In genomic region chr2:102355526-102356380, GRCh38 we compare ENCODE assay signal across 8 cellular contexts. TPM values are rescaled to one million over a fixed set of nuclear protein-coding genes. Genes with fewer than 3 reads are reported as not detected.
A peak's percentile ranks its signal among the peaks of the same experiment; 100 is the strongest.
DNase-seq lines count a peak whose midpoint lies in the region; ATAC-seq, FAIRE-seq and TF ChIP-seq lines count a peak whose summit lies in the region.

TSS of gene IL18R1 (plus strand) at chr2:102355796. CDS start at chr2:102362661, 6,865 bp downstream.

- H3K9me3 ChIP-seq in KOPT-K1 (ENCODE audit: insufficient read depth, low read length, poor library complexity, severe bottlenecking), result no peaks in the 10 kb centered on the region
- H3K9me3 ChIP-seq in astrocyte (ENCODE audit: insufficient read depth, low read depth, low read length), result no peaks in the 10 kb centered on the region
- H3K9me3 ChIP-seq in sigmoid colon, result no peaks in the 10 kb centered on the region

- WGBS in sigmoid colon, 2 donors, result 1% methylated on average over 69 of the region's 69 CpGs

- TF ChIP-seq POLR2A in sigmoid colon (IDR thresholded peaks at IDR 0.05), result no peak

- intact Hi-C loops in T-helper 2 cell treated with Interferon-gamma antibody and Interleukin-4, amounts not matched to agents 100 ng/mL and 5 ng/mL, for 36 hours (cut with micrococcal nuclease), result loop anchor here (1.0 to 5.0 kb wide), 7 partner anchors 12 to 783 kb away; no protein-coding TSS in a partner anchor
- intact Hi-C loops in sigmoid colon (cut with DNase I), result loop anchor here (5.0 to 10.0 kb wide), 2 partner anchors 98 to 331 kb away; no protein-coding TSS in a partner anchor

- DNase-seq in GM03348 (ENCODE audit: low spot score), result peak; percentile 92
- peak; percentile 49 for DNase-seq in astrocyte (ENCODE audit: low read depth)
- peak in 48 of 51 donors; percentile 6 to 76 (median 40) for DNase-seq in hypothalamus (lab: John Stamatoyannopoulos, UW)
- peak; percentile 84 for DNase-seq in sigmoid colon
- DNase-seq in NCI-H446 treated with DMSO at 0.1 percent for 48 hours (lab: John Stamatoyannopoulos, UW), result no peak

- H3K9ac ChIP-seq in astrocyte (ENCODE audit: low read length), result peak within 1 kb of the TSS; percentile 78

- TF ChIP-seq CTCF in astrocyte (IDR thresholded peaks at IDR 0.05; ENCODE audit: insufficient read depth, low read depth, low read length) (peak; percentile 30), sigmoid colon (IDR thresholded peaks at IDR 0.05) (peak; percentile 38 to 85 (median 42))

- H3K79me2 ChIP-seq in astrocyte (ENCODE audit: insufficient read depth, low read length), result no peaks in the 10 kb centered on the region

- no peak for FAIRE-seq in astrocyte (lab: Jason Lieb, UNC)

- H4K20me1 ChIP-seq in astrocyte (ENCODE audit: insufficient read depth, low read length), result no peaks in the 10 kb centered on the region

- H3K27ac Mint-ChIP-seq in astrocyte (ENCODE audit: unreplicated experiment), result no peak within 1 kb of the TSS

- peak; percentile 84 for ATAC-seq in GM21786 (IDR thresholded peaks at IDR 0.05; ENCODE audit: unreplicated experiment)

- H3K4me1 ChIP-seq in astrocyte (ENCODE audit: insufficient read depth, low read length) (no peaks in the 10 kb centered on the region), sigmoid colon (peaks cover 0 to 12% (median 8%) of the 10 kb centered on the region in 4 donors)

- no peak for TF ChIP-seq EP300 in sigmoid colon (IDR thresholded peaks at IDR 0.05)

- H3K4me2 ChIP-seq in astrocyte (ENCODE audit: low read length), result peak within 1 kb of the TSS; percentile 94

- peak within 1 kb of the TSS; percentile 89 for H3K4me3 Mint-ChIP-seq in astrocyte (ENCODE audit: unreplicated experiment)

- H3K27me3 Mint-ChIP-seq in astrocyte (ENCODE audit: low read depth, unreplicated experiment), result peaks cover 5% of the 10 kb centered on the region

- H3K4me1 Mint-ChIP-seq in astrocyte (ENCODE audit: low read depth, unreplicated experiment), result no peaks in the 10 kb centered on the region

- H3K27ac ChIP-seq in KOPT-K1 (ENCODE audit: low read depth, low read length, poor library complexity, severe bottlenecking), result peak within 1 kb of the TSS; percentile 53
- H3K27ac ChIP-seq in astrocyte (ENCODE audit: low read depth, low read length), result no peak within 1 kb of the TSS
- peak within 1 kb of the TSS in 3 of 4 donors; percentile 44 to 59 (median 50) for H3K27ac ChIP-seq in sigmoid colon

- no peaks in the 10 kb centered on the region for H3K9me3 Mint-ChIP-seq in astrocyte (ENCODE audit: unreplicated experiment)

- no peaks in the 10 kb centered on the region for H3K36me3 ChIP-seq in KOPT-K1 (ENCODE audit: insufficient read depth, low read length)
- no peaks in the 10 kb centered on the region for H3K36me3 ChIP-seq in astrocyte (ENCODE audit: insufficient read depth, low read length)
- no peaks in the 10 kb centered on the region for H3K36me3 ChIP-seq in sigmoid colon

- no peaks in the 10 kb centered on the region for H3K36me3 Mint-ChIP-seq in astrocyte (ENCODE audit: low read depth, unreplicated experiment)

- H3K4me3 ChIP-seq in astrocyte (ENCODE audit: insufficient read depth, low read depth, low read length) (peak within 1 kb of the TSS; percentile 60), sigmoid colon (peak within 1 kb of the TSS; percentile 44 to 78 (median 68))

- H2AFZ ChIP-seq in astrocyte (ENCODE audit: low read depth, low read length), result peak within 1 kb of the TSS; percentile 91

- H3K27me3 ChIP-seq in astrocyte (ENCODE audit: insufficient read depth, low read length), result no peaks in the 10 kb centered on the region
- no peaks in the 10 kb centered on the region for H3K27me3 ChIP-seq in sigmoid colon

RNA-seq across cellular contexts. Expression of gene IL18R1, which starts in this region (rescaled TPM):
- 21.3 and 24.3 TPM in 2 replicates for total RNA-seq in T-helper 2 cell treated with Interferon-gamma antibody and Interleukin-4, amounts not matched to agents 100 ng/mL and 5 ng/mL, for 36 hours
- 2.4 and 4.4 TPM in 2 replicates for total RNA-seq in astrocyte
- total RNA-seq in sigmoid colon, result 1 to 10 TPM; 1.1 to 5.2 (median 2.4) TPM
- polyA plus RNA-seq in sigmoid colon, result 1 to 10 TPM in 2 of 3 donors, under 1 TPM in 1; 0.60 to 3.9 (median 1.4) TPM
